Comparison of ENCODE assay signal across 15 cellular contexts in the genomic region with DNA sequence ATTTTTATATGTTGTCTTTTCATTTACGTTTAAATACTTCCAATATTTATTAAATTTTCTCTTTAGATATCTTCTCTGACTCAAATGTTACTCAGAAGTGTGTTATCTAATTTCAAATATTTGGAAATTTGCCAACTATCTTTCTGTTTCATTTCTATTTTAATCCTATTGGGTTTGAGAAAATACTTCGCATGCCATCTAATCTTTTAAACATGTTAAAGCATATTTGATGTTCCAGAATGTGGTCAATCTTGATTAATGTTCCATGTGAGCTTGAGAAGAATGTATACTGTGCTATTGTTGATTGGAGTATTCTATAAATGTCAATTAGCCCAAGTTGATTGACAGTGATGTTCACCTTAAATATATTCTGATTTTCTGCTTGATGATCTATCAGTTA. TPM values are rescaled to one million over a fixed set of nuclear protein-coding genes. Genes with fewer than 3 reads are reported as not detected.
"Had no signal": no experiment of that assay in that cellular context is flagged by ENCODE, and none has a peak within 500 bp of the region (broad histone marks: within the 10 kb centered on the region; RNA-seq: fewer than 3 reads in every experiment).

No MANE protein-coding gene starts in this region.

- H3K79me2 ChIP-seq: parathyroid adenoma had no signal

- H3K4me1 ChIP-seq: heart left ventricle, neural progenitor cell, parathyroid adenoma had no signal

- H3K4me3 ChIP-seq: esophagus muscularis mucosa, heart left ventricle, neural progenitor cell, skin epidermis, tibial artery had no signal

- DNase-seq: activated CD4-positive, alpha-beta T cell treated with anti-CD3 and anti-CD28 coated beads for 4 hours; activated CD8-positive, alpha-beta memory T cell treated with anti-CD3 and anti-CD28 coated beads, Interleukin-2, amount 50 U/mL, for 48 hours; activated CD8-positive, alpha-beta T cell treated with anti-CD3 and anti-CD28 coated beads, Interleukin-2, amount 10 ng/mL, durations not matched to agents 7 days and 5 days; activated naive CD4-positive, alpha-beta T cell; foreskin melanocyte; heart left ventricle; kidney; left ventricle myocardium superior; tibial artery had no signal

- H3K36me3 ChIP-seq: esophagus muscularis mucosa, heart left ventricle, neural progenitor cell, tibial artery had no signal

- H2AFZ ChIP-seq: neural progenitor cell, parathyroid adenoma had no signal

- H3K9ac ChIP-seq: neural progenitor cell, parathyroid adenoma had no signal

- H3K27me3 ChIP-seq: esophagus muscularis mucosa, heart left ventricle, neural progenitor cell, tibial artery had no signal

- H3K27ac ChIP-seq: esophagus muscularis mucosa, heart left ventricle, neural progenitor cell, parathyroid adenoma, skin epidermis, tibial artery had no signal

- H3K4me2 ChIP-seq: neural progenitor cell had no signal

- ATAC-seq: activated CD8-positive, alpha-beta T cell treated with anti-CD3 and anti-CD28 coated beads, Interleukin-2, amount 10 ng/mL, durations not matched to agents 7 days and 5 days; heart left ventricle; left ventricle myocardium superior had no signal

RNA-seq across cellular contexts. Expression of gene DCN, which starts 11.9 kb away (rescaled TPM):
- total RNA-seq: activated CD8-positive, alpha-beta T cell treated with anti-CD3 and anti-CD28 coated beads, Interleukin-2, amount 10 ng/mL, durations not matched to agents 7 days and 5 days; activated T-helper 1 cell treated with anti-CD3 and anti-CD28 coated beads, Interleukin-12 subunit alpha, Interleukin-12 subunit beta, Interleukin-2, Interleukin-4 antibody, amounts not matched to agents 30 ng/mL and 10 ng/mL and 1 ng/mL, durations not matched to agents 14 hours and 24 hours and 36 hours; dermis microvascular lymphatic vessel endothelial cell had no signal
